ENCODE assay signal across 21 cellular contexts in the genomic region with DNA sequence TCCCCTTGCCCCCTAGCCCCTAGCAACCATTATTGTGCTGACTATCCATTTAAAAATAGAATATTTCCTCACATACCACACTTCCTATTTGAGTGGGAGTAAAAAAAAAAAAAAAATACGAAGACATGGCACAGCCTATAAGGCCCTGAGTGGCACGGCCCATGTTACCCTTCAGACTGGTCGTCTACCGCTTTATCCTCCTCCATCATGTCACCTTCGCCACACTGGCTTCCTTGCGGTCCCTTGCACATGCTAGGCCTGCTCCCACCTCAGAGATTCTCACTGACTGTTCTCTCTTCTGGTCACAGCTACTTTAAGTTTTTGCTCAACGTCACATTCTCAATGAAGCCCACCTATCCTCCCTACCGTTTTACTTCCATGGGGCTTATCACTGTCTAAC.
"Had no signal": no experiment of that assay in that cellular context is flagged by ENCODE, and none has a peak within 500 bp of the region (broad histone marks: within the 10 kb centered on the region; RNA-seq: fewer than 3 reads in every experiment).

No MANE protein-coding gene starts in this region.

- H3K36me3 Mint-ChIP-seq: stimulated activated effector memory CD8-positive, alpha-beta T cell treated with anti-CD3 and anti-CD28 coated beads, Interleukin-12 subunit alpha, Interleukin-12 subunit beta, amount 100 ng/mL, for 72 hours had no signal

- ATAC-seq: foreskin keratinocyte; left cardiac atrium; lower lobe of right lung; psoas muscle; right lobe of liver; stimulated activated effector memory CD8-positive, alpha-beta T cell treated with anti-CD3 and anti-CD28 coated beads, Interleukin-12 subunit alpha, Interleukin-12 subunit beta, amount 100 ng/mL, for 72 hours; stimulated activated naive CD8-positive, alpha-beta T cell treated with anti-CD3 and anti-CD28 coated beads, Interleukin-15, Interleukin-2, amounts not matched to agents 100 U/mL and 50 U/mL, for 24 hours had no signal

- H3K27ac ChIP-seq: foreskin keratinocyte, left ventricle myocardium inferior, lower lobe of right lung, psoas muscle, right lobe of liver, suprapubic skin, thyroid gland, upper lobe of left lung, uterus had no signal

- H3K9me3 Mint-ChIP-seq: memory B cell; stimulated activated effector memory CD8-positive, alpha-beta T cell treated with anti-CD3 and anti-CD28 coated beads, Interleukin-12 subunit alpha, Interleukin-12 subunit beta, amount 100 ng/mL, for 72 hours had no signal

- H3K27me3 ChIP-seq: foreskin keratinocyte, right lobe of liver, suprapubic skin, thyroid gland, upper lobe of left lung, uterus had no signal

- H3K4me1 ChIP-seq: left ventricle myocardium inferior, lower lobe of right lung, psoas muscle, right lobe of liver, suprapubic skin, thyroid gland, upper lobe of left lung, uterus had no signal

- H3K36me3 ChIP-seq: thyroid gland, upper lobe of left lung, uterus had no signal

- H3K4me1 Mint-ChIP-seq: stimulated activated effector memory CD8-positive, alpha-beta T cell treated with anti-CD3 and anti-CD28 coated beads, Interleukin-12 subunit alpha, Interleukin-12 subunit beta, amount 100 ng/mL, for 72 hours had no signal

- DNase-seq: dermis blood vessel endothelial cell; erythroblast; foreskin keratinocyte; kidney; left cardiac atrium; left ventricle myocardium inferior; lower lobe of right lung; nephron progenitor cell; psoas muscle; retina; right lobe of liver; stimulated activated CD4-positive, alpha-beta T cell treated with anti-CD3 and anti-CD28 coated beads, Interleukin-4, amount 100 ng/mL, for 1 hour; stimulated activated CD8-positive, alpha-beta memory T cell treated with anti-CD3 and anti-CD28 coated beads, Interleukin-4, amount 100 ng/mL, for 48 hours; stimulated activated naive CD8-positive, alpha-beta T cell treated with anti-CD3 and anti-CD28 coated beads, Interleukin-15, Interleukin-2, amounts not matched to agents 100 U/mL and 50 U/mL, for 24 hours; thyroid gland; upper lobe of left lung; uterus had no signal

- H3K9me3 ChIP-seq: left ventricle myocardium inferior, lower lobe of right lung, psoas muscle, right lobe of liver, suprapubic skin, thyroid gland, upper lobe of left lung, uterus had no signal

- H3K27me3 Mint-ChIP-seq: memory B cell had no signal

- H3K4me3 Mint-ChIP-seq: memory B cell; mesothelial cell of epicardium; nephron progenitor cell; stimulated activated effector memory CD8-positive, alpha-beta T cell treated with anti-CD3 and anti-CD28 coated beads, Interleukin-12 subunit alpha, Interleukin-12 subunit beta, amount 100 ng/mL, for 72 hours had no signal

- H3K4me3 ChIP-seq: left ventricle myocardium inferior, lower lobe of right lung, psoas muscle, right lobe of liver, suprapubic skin, thyroid gland, upper lobe of left lung, uterus had no signal

- H3K27ac Mint-ChIP-seq: memory B cell; mesothelial cell of epicardium; nephron progenitor cell; stimulated activated effector memory CD8-positive, alpha-beta T cell treated with anti-CD3 and anti-CD28 coated beads, Interleukin-12 subunit alpha, Interleukin-12 subunit beta, amount 100 ng/mL, for 72 hours had no signal
